In genomic region chr16:17520567-17520966, GRCh38 we compare ENCODE assay signal across 28 cellular contexts. TPM values are rescaled to one million over a fixed set of nuclear protein-coding genes. Genes with fewer than 3 reads are reported as not detected.
DNase-seq lines count a peak whose midpoint lies in the region; TF ChIP-seq lines count a peak whose summit lies in the region.
"Had no signal": no experiment of that assay in that cellular context is flagged by ENCODE, and none has a peak within 500 bp of the region (broad histone marks: within the 10 kb centered on the region; RNA-seq: fewer than 3 reads in every experiment).

No MANE protein-coding gene starts in this region.

- H3K27me3 Mint-ChIP-seq in mesothelial cell of epicardium (ENCODE audit: low read depth): peaks cover 38% of the 10 kb centered on the region

- no peaks in the 10 kb centered on the region for H3K36me3 ChIP-seq in right atrium auricular region
- H3K36me3 ChIP-seq: BLaER1 treated with 17β-estradiol and CSF1 and Interleukin-3, amounts not matched to agents 10 nM and 100 nM; heart left ventricle; right lobe of liver; thoracic aorta had no signal

- no peak overlapping the region for H3K27ac ChIP-seq in right atrium auricular region
- H3K27ac ChIP-seq: BLaER1 treated with 17β-estradiol and CSF1 and Interleukin-3, amounts not matched to agents 10 nM and 100 nM; body of pancreas; dorsolateral prefrontal cortex; foreskin keratinocyte; heart left ventricle; KMS-11; right lobe of liver; thoracic aorta had no signal

- no peaks in the 10 kb centered on the region for H3K4me1 ChIP-seq in right atrium auricular region
- H3K4me1 ChIP-seq: BLaER1 treated with 17β-estradiol and CSF1 and Interleukin-3, amounts not matched to agents 10 nM and 100 nM; body of pancreas; Caco-2; heart left ventricle; right lobe of liver had no signal

- no peak overlapping the region for H3K27ac Mint-ChIP-seq in mesothelial cell of epicardium
- H3K27ac Mint-ChIP-seq: activated CD8-positive, alpha-beta T cell treated with anti-CD3 and anti-CD28 coated beads, Interleukin-2, amount 10 ng/mL, durations not matched to agents 7 days and 5 days; activated naive CD4-positive, alpha-beta T cell treated with anti-CD3 and anti-CD28 coated beads, Interleukin-2, amount 50 U/mL, for 72 hours; activated T-helper 2 cell treated with anti-CD3 and anti-CD28 coated beads, Interferon-gamma antibody, Interleukin-2, Interleukin-4, amounts not matched to agents 10 μg/mL and 5 μg/mL and 100 μg/mL, durations not matched to agents 14 hours and 24 hours and 36 hours had no signal

- no peaks in the 10 kb centered on the region for H3K9me3 Mint-ChIP-seq in mesothelial cell of epicardium
- H3K9me3 Mint-ChIP-seq: activated naive CD4-positive, alpha-beta T cell treated with anti-CD3 and anti-CD28 coated beads, Interleukin-2, amount 50 U/mL, for 72 hours; activated T-helper 2 cell treated with anti-CD3 and anti-CD28 coated beads, Interferon-gamma antibody, Interleukin-2, Interleukin-4, amounts not matched to agents 10 μg/mL and 5 μg/mL and 100 μg/mL, durations not matched to agents 14 hours and 24 hours and 36 hours had no signal

- H3K36me3 Mint-ChIP-seq in mesothelial cell of epicardium: no peaks in the 10 kb centered on the region
- H3K36me3 Mint-ChIP-seq: activated naive CD4-positive, alpha-beta T cell treated with anti-CD3 and anti-CD28 coated beads, Interleukin-2, amount 50 U/mL, for 72 hours had no signal

- H3K4me1 Mint-ChIP-seq in mesothelial cell of epicardium: no peaks in the 10 kb centered on the region

- intact Hi-C loops in posterior cingulate gyrus (cut with DNase I): no loop called here

- no peaks in the 10 kb centered on the region for H3K27me3 ChIP-seq in right atrium auricular region
- H3K27me3 ChIP-seq: BLaER1 treated with 17β-estradiol and CSF1 and Interleukin-3, amounts not matched to agents 10 nM and 100 nM; body of pancreas; foreskin keratinocyte; right lobe of liver had no signal

- DNase-seq in GM03348 (ENCODE audit: low spot score) (peak; percentile 64), amniotic epithelial cell (ENCODE audit: low read depth) (peak; percentile 73), fibroblast of villous mesenchyme (ENCODE audit: low read depth) (peak; percentile 86), HT-29 (ENCODE audit: low spot score) (no peak), mesothelial cell of epicardium (ENCODE audit: low spot score in 2 of 2, unreplicated experiment in 2 of 2) (no peak), posterior cingulate gyrus (no peak), right atrium auricular region (ENCODE audit: low spot score) (no peak)
- DNase-seq: activated CD8-positive, alpha-beta T cell treated with anti-CD3 and anti-CD28 coated beads, Interleukin-2, amount 10 ng/mL, durations not matched to agents 7 days and 5 days; body of pancreas; Caco-2; cerebellar nuclear complex; dorsolateral prefrontal cortex; foreskin keratinocyte; heart left ventricle; kidney glomerular epithelial cell; mammary epithelial cell; NCI-H1417 treated with DMSO at 0.1 percent for 48 hours; NCI-H2081 treated with DMSO at 0.1 percent for 48 hours; NCI-H345; right lobe of liver; RPMI8226; SK-N-SH; stimulated activated naive CD4-positive, alpha-beta T cell treated with Interleukin-2 at 50 U/mL for 16 hours had no signal

- no peak overlapping the region for H3K4me3 Mint-ChIP-seq in mesothelial cell of epicardium
- H3K4me3 Mint-ChIP-seq: activated CD8-positive, alpha-beta T cell treated with anti-CD3 and anti-CD28 coated beads, Interleukin-2, amount 10 ng/mL, durations not matched to agents 7 days and 5 days had no signal

- no peaks in the 10 kb centered on the region for H3K9me3 ChIP-seq in right atrium auricular region
- H3K9me3 ChIP-seq: BLaER1 treated with 17β-estradiol and CSF1 and Interleukin-3, amounts not matched to agents 10 nM and 100 nM; body of pancreas; Caco-2; heart left ventricle; right lobe of liver; SK-N-SH; thoracic aorta had no signal

- H3K4me3 ChIP-seq in fibroblast of villous mesenchyme (ENCODE audit: low read depth, low read length) (no peak overlapping the region), right atrium auricular region (no peak overlapping the region)
- H3K4me3 ChIP-seq: BLaER1 treated with 17β-estradiol and CSF1 and Interleukin-3, amounts not matched to agents 10 nM and 100 nM; body of pancreas; dorsolateral prefrontal cortex; heart left ventricle; right lobe of liver; thoracic aorta had no signal

- TF ChIP-seq CTCF in fibroblast of villous mesenchyme (IDR thresholded peaks at IDR 0.05; ENCODE audit: insufficient read depth, low read depth, low read length) (no peak), mesothelial cell of epicardium (IDR thresholded peaks at IDR 0.05; ENCODE audit: unreplicated experiment) (no peak), right atrium auricular region (IDR thresholded peaks at IDR 0.05) (no peak)

RNA-seq across cellular contexts. Expression of gene XYLT1, which starts 49.8 kb away (rescaled TPM):
- total RNA-seq in fibroblast of villous mesenchyme (2.6 and 10.6 TPM in 2 replicates), mesothelial cell of epicardium (11.8 to 15.2 TPM (median 13.0 TPM) in 3 replicates), right atrium auricular region (10 to 100 TPM; 14.4 to 31.3 TPM)
- 0.10 and 0.38 TPM in 2 replicates for total RNA-seq in HT-29 (2014; rRNA removed; shearing (Covaris generic))

Comparison
In these comparisons a context has a peak if more than half of its experiments do, and no peak if none do; other contexts are left out.
1. DNase-seq: peak in GM03348 (single experiment), amniotic epithelial cell (single experiment) and fibroblast of villous mesenchyme (single experiment); none in HT-29 (single experiment), mesothelial cell of epicardium (0 of 2), posterior cingulate gyrus (0 of 10) and right atrium auricular region (single experiment).